8 cellular contexts compared by ENCODE assay signal in genomic region chr7:152341039-152341913, GRCh38.
DNase-seq lines count a peak whose midpoint lies in the region; ATAC-seq, FAIRE-seq and TF ChIP-seq lines count a peak whose summit lies in the region.

No MANE protein-coding gene starts in this region.

- peak; percentile 54 for FAIRE-seq in A549 (lab: Jason Lieb, UNC)

- no peaks in the 10 kb centered on the region for H3K27me3 Mint-ChIP-seq in memory B cell

- H3K4me3 Mint-ChIP-seq in memory B cell = no peak overlapping the region

- CTCF ChIA-PET in A549 (lab: Yijun Ruan, JAX) = interaction anchor here (0.6 to 2.3 kb wide), 15 partner anchors 9 to 366 kb away, joined by 3 to 16 read pairs (median 3); no protein-coding TSS in a partner anchor

- DNase-seq in A549 (ENCODE audit: low read depth in 1 of 2, low spot score in 1 of 2) (peak; percentile 69 to 71), GM12865 (ENCODE audit: low read depth) (peak; percentile 59), NCI-H526 treated with DMSO at 0.1 percent for 48 hours (lab: John Stamatoyannopoulos, UW) (peak; percentile 36), dorsolateral prefrontal cortex (peak in 3 of 10 donors; percentile 36 to 49 (median 36)), memory B cell (ENCODE audit: low spot score in 2 of 2) (peak in 1 of 2 donors; percentile 13), NCI-H1436 (lab: John Stamatoyannopoulos, UW) (no peak), UCSD-AML1 (lab: John Stamatoyannopoulos, UW; ENCODE audit: unreplicated experiment) (no peak)

- TF ChIP-seq CTCF in A549 (IDR thresholded peaks at IDR 0.05) (peak; percentile 60), GM12865 (IDR thresholded peaks at IDR 0.05; ENCODE audit: insufficient read depth, low read depth, low read length, missing control alignments) (peak; percentile 18), dorsolateral prefrontal cortex (IDR thresholded peaks at IDR 0.05 in 54 of 56, conservative IDR thresholded peaks at IDR 0.05 in 2 of 56; ENCODE audit: low read depth in 1 of 56, partially characterized antibody in 56 of 56) (peak in 54 of 56 donors; percentile 24 to 80 (median 56))

- peak; percentile 77 to 78 for TF ChIP-seq RAD21 in A549 (conservative IDR thresholded peaks at IDR 0.05 in 1 of 2, IDR thresholded peaks at IDR 0.05 in 1 of 2)

- POLR2A ChIA-PET in A549 (lab: Yijun Ruan, JAX) = interaction anchor here (1.0 kb wide), 2 partner anchors 94 to 123 kb away, joined by 3 to 5 read pairs; no protein-coding TSS in a partner anchor

- intact Hi-C loops in dorsolateral prefrontal cortex (cut with DNase I) = loop anchor here in 1 of 2 donors (5.0 kb wide), 1 partner anchor 366 kb away; no protein-coding TSS in a partner anchor

- TF ChIP-seq POLR2A in A549 (IDR thresholded peaks at IDR 0.05; ENCODE audit: low read length) = no peak

- H3K27me3 ChIP-seq in dorsolateral prefrontal cortex = no peaks in the 10 kb centered on the region

- H3K36me3 Mint-ChIP-seq in memory B cell = peaks cover 18% of the 10 kb centered on the region

- H3K27ac ChIP-seq in A549 (no peak overlapping the region), dorsolateral prefrontal cortex (peak overlapping the region in 5 of 59 donors; percentile 9 to 45 (median 26))

- peaks cover 31% of the 10 kb centered on the region for H3K4me1 Mint-ChIP-seq in memory B cell

- H3K9me3 Mint-ChIP-seq in memory B cell = no peaks in the 10 kb centered on the region

- H3K9me3 ChIP-seq in A549 = no peaks in the 10 kb centered on the region

- 0 out of 3 replicates have a peak overlapping the region, but pooled peaks have one; percentile 6 for H3K4me2 ChIP-seq in A549

- WGBS in A549 (ENCODE audit: missing lambda C conversion rate) = 51% methylated on average over 2 of the region's 2 CpGs

- H3K4me1 ChIP-seq in A549 = peaks cover 7% of the 10 kb centered on the region; the same call in 2 of the 3 replicates

- ATAC-seq in A549 = peak; percentile 94 to 98
- ATAC-seq in HG02938 (IDR thresholded peaks at IDR 0.05; ENCODE audit: unreplicated experiment) = peak; percentile 58
- ATAC-seq in memory B cell (ENCODE audit: low read depth) = peak; percentile 79

- H3K4me3 ChIP-seq in A549 (no peak overlapping the region), GM12865 (ENCODE audit: low read depth, low read length) (no peak overlapping the region), dorsolateral prefrontal cortex (no peak overlapping the region)

- no peak overlapping the region for H3K27ac Mint-ChIP-seq in memory B cell

- TF ChIP-seq EP300 in A549 (IDR thresholded peaks at IDR 0.05) = no peak

TF ChIP-seq in A549, 52 proteins besides CTCF, POLR2A, EP300 and RAD21:
- TF ChIP-seq MAFK (IDR thresholded peaks at IDR 0.05; ENCODE audit: partially characterized antibody) (no peak), SMC3 (IDR thresholded peaks at IDR 0.05) (peak; percentile 62; the same call in 2 of the 3 replicates), USF2 (IDR thresholded peaks at IDR 0.05) (peak; percentile 59; the same call in 1 of the 2 replicates), ATOH8 (CRISPR knock-in tag; IDR thresholded peaks at IDR 0.05; ENCODE audit: low read depth) (no peak), MAX (IDR thresholded peaks at IDR 0.05) (0 out of 2 replicates have a peak, but pooled peaks have one; percentile 16), PHF8 (IDR thresholded peaks at IDR 0.05; ENCODE audit: borderline replicate concordance, low read depth) (no peak), ELK1 (IDR thresholded peaks at IDR 0.05; ENCODE audit: low read depth, low read length) (no peak), NR3C1 (IDR thresholded peaks at IDR 0.05) (no peak), RCOR1 (IDR thresholded peaks at IDR 0.05; ENCODE audit: low read depth, low read length) (no peak)

Comparison
In these comparisons a context has a peak if more than half of its experiments do, and no peak if none do; other contexts are left out.
1. DNase-seq: peak in A549 (2 of 2), GM12865 (single experiment) and NCI-H526 treated with DMSO at 0.1 percent for 48 hours (single experiment); none in NCI-H1436 (single experiment) and UCSD-AML1 (single experiment).
2. Peak in every context shown above with its lines, with median percentiles within 50 percentile points of each other: ATAC-seq and CTCF ChIP-seq.